ENCODE assay signal across 15 cellular contexts in genomic region chr7:122438001-122438400, GRCh38.
DNase-seq lines count a peak whose midpoint lies in the region; ATAC-seq and TF ChIP-seq lines count a peak whose summit lies in the region.
"Had no signal": no experiment of that assay in that cellular context is flagged by ENCODE, and none has a peak within 500 bp of the region (broad histone marks: within the 10 kb centered on the region; RNA-seq: fewer than 3 reads in every experiment).

No MANE protein-coding gene starts in this region.

- ATAC-seq in effector memory CD8-positive, alpha-beta T cell (replicated peaks), result no peak
- no peak for ATAC-seq in HG03460 (IDR thresholded peaks at IDR 0.05; ENCODE audit: unreplicated experiment)

- peak overlapping the region; percentile 20 for H3K4me3 Mint-ChIP-seq in neural crest cell
- H3K4me3 Mint-ChIP-seq in CD8-positive, alpha-beta memory T cell, result no peak overlapping the region
- no peak overlapping the region for H3K4me3 Mint-ChIP-seq in effector memory CD8-positive, alpha-beta T cell
- H3K4me3 Mint-ChIP-seq: nephron progenitor cell had no signal

- H3K9ac ChIP-seq in HUES48 (ENCODE audit: low read depth, low read length), result peak overlapping the region; percentile 2; the same call in 1 of the 2 replicates

- DNase-seq in NCI-H1930 (lab: John Stamatoyannopoulos, UW), result peak; percentile 41 to 54
- DNase-seq in dermis blood vessel endothelial cell, result peak; percentile 69
- DNase-seq in neural crest cell (ENCODE audit: low read depth, low spot score), result no peak
- no peak for DNase-seq in CD8-positive, alpha-beta memory T cell
- no peak for DNase-seq in effector memory CD8-positive, alpha-beta T cell
- no peak for DNase-seq in NK-92 (lab: John Stamatoyannopoulos, UW; ENCODE audit: unreplicated experiment)
- DNase-seq: activated CD4-positive, alpha-beta T cell treated with anti-CD3 and anti-CD28 coated beads for 48 hours; activated naive CD4-positive, alpha-beta T cell treated with Interleukin-2 at 50 U/mL for 16 hours; AML-193; nephron progenitor cell; testis had no signal

- H3K4me3 ChIP-seq in HUES48 (ENCODE audit: low read depth, low read length), result peak overlapping the region; percentile 10
- no peak overlapping the region for H3K4me3 ChIP-seq in CD8-positive, alpha-beta memory T cell (ENCODE audit: low read length)
- H3K4me3 ChIP-seq: ascending aorta, testis had no signal

- H3K4me1 Mint-ChIP-seq in neural crest cell, result peaks cover 40% of the 10 kb centered on the region
- no peaks in the 10 kb centered on the region for H3K4me1 Mint-ChIP-seq in CD8-positive, alpha-beta memory T cell
- H3K4me1 Mint-ChIP-seq in effector memory CD8-positive, alpha-beta T cell (ENCODE audit: low read depth in 2 of 2), result no peaks in the 10 kb centered on the region

- H3K9me3 Mint-ChIP-seq in neural crest cell, result no peaks in the 10 kb centered on the region
- H3K9me3 Mint-ChIP-seq in CD8-positive, alpha-beta memory T cell, result peaks cover 0 to 13% (median 0%) of the 10 kb centered on the region in 5 donors
- peaks cover 0 to 6% of the 10 kb centered on the region in 2 donors for H3K9me3 Mint-ChIP-seq in effector memory CD8-positive, alpha-beta T cell
- H3K9me3 Mint-ChIP-seq: nephron progenitor cell had no signal

- H3K27me3 ChIP-seq in HUES48 (ENCODE audit: control insufficient read depth, insufficient read depth, low read length), result no peaks in the 10 kb centered on the region
- H3K27me3 ChIP-seq in CD8-positive, alpha-beta memory T cell (ENCODE audit: insufficient read depth, low read length, poor library complexity, severe bottlenecking), result no peaks in the 10 kb centered on the region
- H3K27me3 ChIP-seq: ascending aorta, testis had no signal

- POLR2A ChIA-PET in CD8-positive, alpha-beta memory T cell (lab: Charles Lee), result no interaction called here

- no peaks in the 10 kb centered on the region for H3K27me3 Mint-ChIP-seq in neural crest cell (ENCODE audit: low read depth)
- no peaks in the 10 kb centered on the region for H3K27me3 Mint-ChIP-seq in CD8-positive, alpha-beta memory T cell
- H3K27me3 Mint-ChIP-seq in effector memory CD8-positive, alpha-beta T cell, result no peaks in the 10 kb centered on the region

- no peaks in the 10 kb centered on the region for H3K36me3 Mint-ChIP-seq in neural crest cell (ENCODE audit: low read depth)
- no peaks in the 10 kb centered on the region for H3K36me3 Mint-ChIP-seq in CD8-positive, alpha-beta memory T cell
- no peaks in the 10 kb centered on the region for H3K36me3 Mint-ChIP-seq in effector memory CD8-positive, alpha-beta T cell (ENCODE audit: insufficient read depth)

- H3K9me3 ChIP-seq in HUES48 (ENCODE audit: control insufficient read depth, insufficient read depth, low read length), result no peaks in the 10 kb centered on the region
- H3K9me3 ChIP-seq in CD8-positive, alpha-beta memory T cell (ENCODE audit: low read length), result no peaks in the 10 kb centered on the region
- H3K9me3 ChIP-seq: ascending aorta, testis had no signal

- H3K4me1 ChIP-seq in HUES48 (ENCODE audit: control insufficient read depth, insufficient read depth, low read length), result peaks cover 80% of the 10 kb centered on the region
- H3K4me1 ChIP-seq in CD8-positive, alpha-beta memory T cell (ENCODE audit: insufficient read depth, low read length), result no peaks in the 10 kb centered on the region
- H3K4me1 ChIP-seq: ascending aorta, testis had no signal

- H3K27ac ChIP-seq in HUES48 (ENCODE audit: low read depth, low read length), result peak overlapping the region; percentile 87
- no peak overlapping the region for H3K27ac ChIP-seq in CD8-positive, alpha-beta memory T cell (ENCODE audit: low read depth, low read length)
- H3K27ac ChIP-seq: ascending aorta, RWPE1, testis had no signal

- CTCF ChIA-PET in CD8-positive, alpha-beta memory T cell (lab: Charles Lee), result no interaction called here

- no peaks in the 10 kb centered on the region for H3K36me3 ChIP-seq in HUES48 (ENCODE audit: control insufficient read depth, insufficient read depth, low read length)
- H3K36me3 ChIP-seq in CD8-positive, alpha-beta memory T cell (ENCODE audit: insufficient read depth, low read length), result no peaks in the 10 kb centered on the region
- H3K36me3 ChIP-seq: ascending aorta had no signal

- no peak overlapping the region for H3K27ac Mint-ChIP-seq in neural crest cell (ENCODE audit: unreplicated experiment)
- peak overlapping the region in 1 of 8 donors; percentile 56 for H3K27ac Mint-ChIP-seq in CD8-positive, alpha-beta memory T cell
- no peak overlapping the region for H3K27ac Mint-ChIP-seq in effector memory CD8-positive, alpha-beta T cell
- H3K27ac Mint-ChIP-seq: nephron progenitor cell had no signal

- no peak for TF ChIP-seq CTCF in neural crest cell (conservative IDR thresholded peaks at IDR 0.05)

Comparison
In these comparisons a context has a peak if more than half of its experiments do, and no peak if none do; other contexts are left out.
1. DNase-seq: peak in NCI-H1930 (2 of 2) and dermis blood vessel endothelial cell (single experiment); none in neural crest cell (single experiment), CD8-positive, alpha-beta memory T cell (0 of 5), effector memory CD8-positive, alpha-beta T cell (0 of 3) and NK-92 (single experiment).